In genomic region chr19:15551183-15552004, GRCh38 we compare ENCODE assay signal across 9 cellular contexts. TPM values are rescaled to one million over a fixed set of nuclear protein-coding genes. Genes with fewer than 3 reads are reported as not detected.
DNase-seq lines count a peak whose midpoint lies in the region; ATAC-seq lines count a peak whose summit lies in the region.
"Had no signal": no experiment of that assay in that cellular context is flagged by ENCODE, and none has a peak within 500 bp of the region (broad histone marks: within the 10 kb centered on the region; RNA-seq: fewer than 3 reads in every experiment).

No MANE protein-coding gene starts in this region.

- peak overlapping the region; percentile 45 for H3K27ac Mint-ChIP-seq in activated CD4-positive, alpha-beta memory T cell treated with anti-CD3 and anti-CD28 coated beads for 36 hours

- H3K4me3 Mint-ChIP-seq in activated CD4-positive, alpha-beta memory T cell treated with anti-CD3 and anti-CD28 coated beads for 36 hours, result peak overlapping the region; percentile 79

- DNase-seq in AG08395 (ENCODE audit: low spot score) (peak; percentile 17), HT-29 (ENCODE audit: low spot score) (peak; percentile 3), kidney glomerular epithelial cell (lab: John Stamatoyannopoulos, UW) (no peak), medulla oblongata (ENCODE audit: extremely low spot score) (no peak)
- DNase-seq in activated CD4-positive, alpha-beta memory T cell treated with anti-CD3 and anti-CD28 coated beads for 36 hours, result peak; percentile 80

- no peak for ATAC-seq in HG03469 (IDR thresholded peaks at IDR 0.05; ENCODE audit: unreplicated experiment)

- peaks cover 23% of the 10 kb centered on the region for H3K4me1 Mint-ChIP-seq in activated CD4-positive, alpha-beta memory T cell treated with anti-CD3 and anti-CD28 coated beads for 36 hours (ENCODE audit: low read depth)

- no peaks in the 10 kb centered on the region for H3K36me3 Mint-ChIP-seq in activated CD4-positive, alpha-beta memory T cell treated with anti-CD3 and anti-CD28 coated beads for 36 hours

- peak overlapping the region in 1 of 3 donors; percentile 33 for H3K9ac ChIP-seq in skeletal muscle tissue (ENCODE audit: low read depth in 1 of 3, low read length in 3 of 3)

- H3K27me3 ChIP-seq in esophagus (ENCODE audit: control insufficient read depth in 1 of 2, insufficient read depth in 2 of 2, low read length in 2 of 2), result no peaks in the 10 kb centered on the region
- H3K27me3 ChIP-seq in skeletal muscle tissue (ENCODE audit: control insufficient read depth in 3 of 3, insufficient read depth in 3 of 3, low read length in 3 of 3), result peaks cover 27 to 42% (median 35%) of the 10 kb centered on the region in 3 donors

- no peaks in the 10 kb centered on the region for H3K9me3 Mint-ChIP-seq in activated CD4-positive, alpha-beta memory T cell treated with anti-CD3 and anti-CD28 coated beads for 36 hours

- intact Hi-C loops in activated CD4-positive, alpha-beta memory T cell treated with anti-CD3 and anti-CD28 coated beads for 36 hours (cut with micrococcal nuclease), result loop anchor here (1.0 kb wide), 1 partner anchor 132 kb away; no protein-coding TSS in a partner anchor

- WGBS in esophagus, 2 donors, result 4 to 6% methylated on average over 37 to 41 of the region's 41 CpGs

- no peaks in the 10 kb centered on the region for H3K27me3 Mint-ChIP-seq in activated CD4-positive, alpha-beta memory T cell treated with anti-CD3 and anti-CD28 coated beads for 36 hours

- H3K9me3 ChIP-seq in esophagus (ENCODE audit: control insufficient read depth in 2 of 2, insufficient read depth in 1 of 2, low read depth in 1 of 2, low read length in 1 of 2) (peaks cover 0 to 4% of the 10 kb centered on the region in 2 donors), skeletal muscle tissue (ENCODE audit: control insufficient read depth in 3 of 3, low read length in 3 of 3) (no peaks in the 10 kb centered on the region)

- peak overlapping the region; percentile 35 to 40 for H3K4me3 ChIP-seq in esophagus (ENCODE audit: low read depth in 1 of 2, low read length in 2 of 2)
- H3K4me3 ChIP-seq in skeletal muscle tissue (ENCODE audit: low read length in 3 of 3), result peak overlapping the region; percentile 40 to 60 (median 58)

- CTCF ChIA-PET in activated CD4-positive, alpha-beta memory T cell treated with anti-CD3 and anti-CD28 coated beads for 36 hours (lab: Charles Lee), result interaction anchor here (1.1 to 2.6 kb wide), 5 partner anchors 84 to 134 kb away, joined by 3 to 40 read pairs (median 6); partner anchors contain the start of gene AKAP8L

- no peaks in the 10 kb centered on the region for H3K36me3 ChIP-seq in esophagus (ENCODE audit: control insufficient read depth in 2 of 2, insufficient read depth in 2 of 2, low read length in 1 of 2)
- H3K36me3 ChIP-seq in skeletal muscle tissue (ENCODE audit: control insufficient read depth in 3 of 3, insufficient read depth in 3 of 3, low read length in 3 of 3), result no peaks in the 10 kb centered on the region

- no peak overlapping the region for H3K27ac ChIP-seq in esophagus (ENCODE audit: low read depth in 2 of 2, low read length in 1 of 2)
- no peak overlapping the region for H3K27ac ChIP-seq in skeletal muscle tissue (ENCODE audit: low read depth, low read length)

- POLR2A ChIA-PET in activated CD4-positive, alpha-beta memory T cell treated with anti-CD3 and anti-CD28 coated beads for 36 hours (lab: Charles Lee), result interaction anchor here (1.0 to 2.1 kb wide), 3 partner anchors 84 to 134 kb away, joined by 3 to 10 read pairs (median 8); partner anchors contain the start of gene AKAP8L

- peaks cover 4 to 11% of the 10 kb centered on the region in 2 donors for H3K4me1 ChIP-seq in esophagus (ENCODE audit: control insufficient read depth in 2 of 2, insufficient read depth in 2 of 2, low read length in 1 of 2)
- peaks cover 9 to 17% (median 12%) of the 10 kb centered on the region in 3 donors for H3K4me1 ChIP-seq in skeletal muscle tissue (ENCODE audit: control insufficient read depth in 3 of 3, insufficient read depth in 3 of 3, low read length in 3 of 3)

RNA-seq across cellular contexts. Expression of gene CYP4F22, which starts 43.1 kb away (rescaled TPM):
- total RNA-seq in HT-29 (2014; rRNA removed; shearing (Covaris generic)), result not detected in 2 replicates
- total RNA-seq in activated CD4-positive, alpha-beta memory T cell treated with anti-CD3 and anti-CD28 coated beads for 36 hours, result under 1 TPM; 0.50 to 0.56 TPM
- polyA plus RNA-seq in esophagus, result 10 to 100 TPM in 1 of 2 donors, 1 to 10 TPM in 1; 4.4 to 17.3 TPM
- not detected for total RNA-seq in skeletal muscle tissue
- total RNA-seq: fibroblast of lung had no signal
- polyA plus RNA-seq: fibroblast of lung had no signal

Comparison
In these comparisons a context has a peak if more than half of its experiments do, and no peak if none do; other contexts are left out.
1. DNase-seq: peak in AG08395 (single experiment), HT-29 (single experiment) and activated CD4-positive, alpha-beta memory T cell treated with anti-CD3 and anti-CD28 coated beads for 36 hours (single experiment); none in kidney glomerular epithelial cell (single experiment) and medulla oblongata (single experiment).